8 cellular contexts compared by ENCODE assay signal in genomic region chr17:75394332-75394918, GRCh38. TPM values are rescaled to one million over a fixed set of nuclear protein-coding genes. Genes with fewer than 3 reads are reported as not detected.
DNase-seq lines count a peak whose midpoint lies in the region; ATAC-seq, FAIRE-seq and TF ChIP-seq lines count a peak whose summit lies in the region.

No MANE protein-coding gene starts in this region.

- H2BK12ac ChIP-seq in neuronal stem cell (ENCODE audit: low read length), result no peak overlapping the region

- intact Hi-C loops in activated CD4-positive, alpha-beta T cell treated with anti-CD3 and anti-CD28 coated beads, Interleukin-2, amount 10 ng/mL, durations not matched to agents 24 days and 14 days (cut with micrococcal nuclease), result loop anchor here (2.0 kb wide), 1 partner anchor 48 kb away; no protein-coding TSS in a partner anchor

- peak overlapping the region; percentile 40 for H2AFZ ChIP-seq in neuronal stem cell (ENCODE audit: low read length)

- no peak for TF ChIP-seq POLR2A in GM12891 (IDR thresholded peaks at IDR 0.05; ENCODE audit: low read depth, low read length)

- H3K79me1 ChIP-seq in neuronal stem cell (ENCODE audit: low read depth, low read length), result peaks cover 7% of the 10 kb centered on the region

- no peak overlapping the region for H2BK15ac ChIP-seq in neuronal stem cell (ENCODE audit: low read length)

- H4K8ac ChIP-seq in neuronal stem cell (ENCODE audit: low read depth, low read length), result no peak overlapping the region

- no peaks in the 10 kb centered on the region for H3K9me3 ChIP-seq in effector memory CD4-positive, alpha-beta T cell (ENCODE audit: control insufficient read depth, low read length)
- no peaks in the 10 kb centered on the region for H3K9me3 ChIP-seq in neuronal stem cell (replicated peaks in 1 of 2; ENCODE audit: control insufficient read depth in 2 of 2, insufficient read depth in 1 of 2, low read depth in 1 of 2, low read length in 2 of 2)

- no peak overlapping the region for H3K23ac ChIP-seq in neuronal stem cell (ENCODE audit: low read depth, low read length, poor library complexity)

- no CpG with 5 or more reads among the region's 9 CpGs for WGBS in neuronal stem cell (ENCODE audit: extremely low coverage in 2 of 2, insufficient read length in 2 of 2, insufficient replicate concordance in 1 of 2), 2 donors

- H3K9me3 Mint-ChIP-seq in activated CD4-positive, alpha-beta T cell treated with anti-CD3 and anti-CD28 coated beads, Interleukin-2, amount 10 ng/mL, durations not matched to agents 24 days and 14 days, result no peaks in the 10 kb centered on the region

- no peak for DNase-seq in activated CD4-positive, alpha-beta T cell treated with anti-CD3 and anti-CD28 coated beads, Interleukin-2, amount 10 ng/mL, durations not matched to agents 24 days and 14 days
- DNase-seq in activated CD4-positive, alpha-beta T cell treated with anti-CD3 and anti-CD28 coated beads, Interleukin-2, amount 50 U/mL, for 48 hours, result no peak
- peak; percentile 29 for DNase-seq in NCI-H748 treated with DMSO at 0.1 percent for 48 hours (lab: John Stamatoyannopoulos, UW)
- DNase-seq in effector memory CD4-positive, alpha-beta T cell, result no peak
- DNase-seq in neuronal stem cell (ENCODE audit: low spot score), result no peak
- no peak for DNase-seq in UCSD-AML1 (lab: John Stamatoyannopoulos, UW; ENCODE audit: unreplicated experiment)
- DNase-seq in GM12891 (ENCODE audit: insufficient read length, low spot score), result no peak

- no peaks in the 10 kb centered on the region for H3K27me3 Mint-ChIP-seq in activated CD4-positive, alpha-beta T cell treated with anti-CD3 and anti-CD28 coated beads, Interleukin-2, amount 10 ng/mL, durations not matched to agents 24 days and 14 days

- H3K18ac ChIP-seq in neuronal stem cell (ENCODE audit: low read length), result no peak overlapping the region

- no peak for ATAC-seq in HG03039 (IDR thresholded peaks at IDR 0.05; ENCODE audit: unreplicated experiment)

- no peak overlapping the region for H3K4ac ChIP-seq in neuronal stem cell (ENCODE audit: low read length)

- H3K27me3 ChIP-seq in effector memory CD4-positive, alpha-beta T cell (replicated peaks; ENCODE audit: control insufficient read depth, insufficient read depth, low read length, poor library complexity, severe bottlenecking), result no peaks in the 10 kb centered on the region
- H3K27me3 ChIP-seq in neuronal stem cell (ENCODE audit: control insufficient read depth in 3 of 3, insufficient read depth in 3 of 3, low read depth in 1 of 3, low read length in 3 of 3), result no peaks in the 10 kb centered on the region

- peaks cover 64% of the 10 kb centered on the region for H3K4me1 Mint-ChIP-seq in activated CD4-positive, alpha-beta T cell treated with anti-CD3 and anti-CD28 coated beads, Interleukin-2, amount 10 ng/mL, durations not matched to agents 24 days and 14 days

- peaks cover 12% of the 10 kb centered on the region for H3K36me3 ChIP-seq in effector memory CD4-positive, alpha-beta T cell (ENCODE audit: control insufficient read depth, insufficient read depth, low read length)
- peaks cover 0 to 22% of the 10 kb centered on the region in 2 donors for H3K36me3 ChIP-seq in neuronal stem cell (replicated peaks in 1 of 2; ENCODE audit: control insufficient read depth in 2 of 2, insufficient read depth in 2 of 2, low read length in 2 of 2)

- peak overlapping the region; percentile 56 for H3K4me3 ChIP-seq in effector memory CD4-positive, alpha-beta T cell (ENCODE audit: insufficient read depth, low read depth, low read length, poor library complexity, severe bottlenecking)
- peak overlapping the region; percentile 59 to 83 for H3K4me3 ChIP-seq in neuronal stem cell (ENCODE audit: low read length in 2 of 2)

- H3K36me3 Mint-ChIP-seq in activated CD4-positive, alpha-beta T cell treated with anti-CD3 and anti-CD28 coated beads, Interleukin-2, amount 10 ng/mL, durations not matched to agents 24 days and 14 days (ENCODE audit: low read depth), result peaks cover 30% of the 10 kb centered on the region

- no peak overlapping the region for H3K14ac ChIP-seq in neuronal stem cell (ENCODE audit: low read length)

- no peak for FAIRE-seq in GM12891 (lab: Jason Lieb, UNC)

- no peak overlapping the region for H4K91ac ChIP-seq in neuronal stem cell (ENCODE audit: low read depth, low read length, poor library complexity)

- H2BK120ac ChIP-seq in neuronal stem cell (ENCODE audit: low read depth, low read length), result no peak overlapping the region

- H3K4me1 ChIP-seq in effector memory CD4-positive, alpha-beta T cell (ENCODE audit: control insufficient read depth, insufficient read depth, low read length, poor library complexity, severe bottlenecking), result peaks cover 16% of the 10 kb centered on the region
- peaks cover 2 to 9% of the 10 kb centered on the region in 2 donors for H3K4me1 ChIP-seq in neuronal stem cell (ENCODE audit: control insufficient read depth in 2 of 2, insufficient read depth in 1 of 2, low read depth in 1 of 2, low read length in 2 of 2)

- H3K4me3 Mint-ChIP-seq in activated CD4-positive, alpha-beta T cell treated with anti-CD3 and anti-CD28 coated beads, Interleukin-2, amount 10 ng/mL, durations not matched to agents 24 days and 14 days, result peak overlapping the region; percentile 99

- peak overlapping the region; percentile 90 for H3K27ac Mint-ChIP-seq in activated CD4-positive, alpha-beta T cell treated with anti-CD3 and anti-CD28 coated beads, Interleukin-2, amount 10 ng/mL, durations not matched to agents 24 days and 14 days

- H3K27ac ChIP-seq in effector memory CD4-positive, alpha-beta T cell (ENCODE audit: insufficient read depth, low read length, poor library complexity, severe bottlenecking), result peak overlapping the region; percentile 16
- peak overlapping the region; percentile 73 for H3K27ac ChIP-seq in neuronal stem cell (replicated peaks; ENCODE audit: low read length)

- peak overlapping the region; percentile 94 for H3K9ac ChIP-seq in neuronal stem cell (ENCODE audit: low read depth, low read length, poor library complexity)

- H3K4me2 ChIP-seq in neuronal stem cell (ENCODE audit: insufficient read depth, low read length, poor library complexity, severe bottlenecking), result peak overlapping the region; percentile 64

- H2AK5ac ChIP-seq in neuronal stem cell (ENCODE audit: low read depth, low read length), result no peak overlapping the region

- no peak overlapping the region for H2BK5ac ChIP-seq in neuronal stem cell (ENCODE audit: low read length)

TF ChIP-seq in GM12891, 5 proteins besides CTCF, POLR2A, EP300 and RAD21:
- TF ChIP-seq POLR2AphosphoS5 (IDR thresholded peaks at IDR 0.05; ENCODE audit: low read depth, low read length) (no peak; the same call in 1 of the 2 replicates), TAF1 (IDR thresholded peaks at IDR 0.05; ENCODE audit: low read depth, low read length) (no peak), PAX5 (IDR thresholded peaks at IDR 0.05; ENCODE audit: insufficient read depth, low read length, severe bottlenecking) (no peak), SPI1 (IDR thresholded peaks at IDR 0.05; ENCODE audit: low read depth, low read length) (no peak), POU2F2 (IDR thresholded peaks at IDR 0.05; ENCODE audit: low read depth, low read length) (no peak)
TF ChIP-seq in GM12891: peak in this region for 0.

RNA-seq across cellular contexts. Expression of gene GRB2, which starts 11.1 kb away (rescaled TPM):
- 172 and 182 TPM in 2 replicates for total RNA-seq in activated CD4-positive, alpha-beta T cell treated with anti-CD3 and anti-CD28 coated beads, Interleukin-2, amount 10 ng/mL, durations not matched to agents 24 days and 14 days
- polyA plus RNA-seq in neuronal stem cell (2013, experiment 1 of 2), result 72.0 TPM
- polyA plus RNA-seq in neuronal stem cell (2013, experiment 2 of 2), result 76.5 TPM
- polyA plus RNA-seq in GM12891 (2012; ENCODE audit: low read depth, missing spikeins), result 114 TPM
